Comparison of ENCODE assay signal across 8 cellular contexts in the genomic region with DNA sequence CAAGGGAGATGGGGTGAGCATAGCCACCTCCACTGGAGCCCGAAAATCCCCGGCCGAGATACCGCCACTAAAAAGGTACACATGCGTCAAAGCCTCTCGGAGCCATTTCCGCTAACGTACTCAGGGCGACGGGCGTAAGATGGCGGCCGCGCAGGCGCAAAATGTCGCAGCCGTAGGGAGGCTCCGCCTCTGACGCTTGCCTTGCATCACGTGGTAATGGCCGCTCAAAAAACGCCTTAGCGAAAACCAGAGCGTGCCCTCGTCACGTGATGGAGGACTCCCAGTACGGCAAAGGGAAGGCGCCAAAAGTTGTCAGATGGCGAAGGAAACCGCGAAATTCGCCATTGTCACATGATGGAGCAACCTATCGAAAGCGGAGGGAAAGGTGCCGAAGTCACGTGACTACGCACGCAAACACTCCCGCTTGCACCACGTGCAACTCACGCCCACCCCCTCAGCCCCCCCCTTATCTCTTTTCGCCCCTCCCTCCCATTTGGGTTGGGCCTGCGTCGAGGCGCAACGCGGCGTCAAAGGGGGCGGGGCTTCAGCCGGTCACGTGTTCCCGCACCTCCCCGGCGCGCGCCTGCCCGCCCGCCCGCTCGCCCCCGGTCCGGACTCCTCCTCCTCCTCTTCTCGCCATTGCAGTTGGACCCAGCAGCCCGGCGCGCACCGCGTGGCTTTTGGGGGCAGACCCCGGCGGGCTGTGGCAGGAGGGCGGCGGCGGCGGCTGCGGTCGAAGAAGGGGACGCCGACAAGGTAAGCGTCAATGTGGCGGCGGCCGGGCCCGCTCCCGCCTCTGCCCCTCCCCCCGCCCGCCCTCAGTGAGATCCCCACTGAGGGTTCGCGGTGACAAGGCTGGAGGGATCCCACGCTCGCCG. TPM values are rescaled to one million over a fixed set of nuclear protein-coding genes. Genes with fewer than 3 reads are reported as not detected.
DNase-seq lines count a peak whose midpoint lies in the region; ATAC-seq and TF ChIP-seq lines count a peak whose summit lies in the region.

A gene (plus strand): TSS at position 615 of the 878 bp plus-strand sequence. CDS start 16,260 bp downstream, outside the sequence.

- peaks cover 44% of the 10 kb centered on the region for H4K20me1 ChIP-seq in BLaER1

- H3K27me3 ChIP-seq in BLaER1: no peaks in the 10 kb centered on the region
- no peaks in the 10 kb centered on the region for H3K27me3 ChIP-seq in layer of hippocampus (ENCODE audit: control insufficient read depth, insufficient read depth, low read length)

- peaks cover 44% of the 10 kb centered on the region for H3K4me1 Mint-ChIP-seq in activated CD4-positive, alpha-beta T cell treated with anti-CD3 and anti-CD28 coated beads, Interleukin-2, amount 10 ng/mL, durations not matched to agents 7 days and 5 days

- peak within 1 kb of the TSS; percentile 95 for H3K4me2 ChIP-seq in BLaER1

- TF ChIP-seq CTCF in coronary artery (IDR thresholded peaks at IDR 0.05): no peak

- peak; percentile 100 for DNase-seq in NCI-H69 (lab: John Stamatoyannopoulos, UW)
- DNase-seq in activated CD4-positive, alpha-beta T cell treated with anti-CD3 and anti-CD28 coated beads, Interleukin-2, amount 10 ng/mL, durations not matched to agents 7 days and 5 days: peak; percentile 100
- DNase-seq in coronary artery (ENCODE audit: low spot score): peak; percentile 100
- peak; percentile 97 to 99 for DNase-seq in stimulated activated CD4-positive, alpha-beta T cell treated with anti-CD3 and anti-CD28 coated beads, Interleukin-1b, Interleukin-23, amount 100 ng/mL, for 4 hours (ENCODE audit: low read depth in 2 of 2)

- no peaks in the 10 kb centered on the region for H3K9me3 ChIP-seq in BLaER1

- CTCF ChIA-PET in activated CD4-positive, alpha-beta T cell treated with anti-CD3 and anti-CD28 coated beads, Interleukin-2, amount 10 ng/mL, durations not matched to agents 7 days and 5 days (lab: Charles Lee): interaction anchor here (1.4 to 1.6 kb wide), 2 partner anchors 9 to 87 kb away, joined by 5 to 10 read pairs; no protein-coding TSS in a partner anchor

- H3K27ac Mint-ChIP-seq in activated CD4-positive, alpha-beta T cell treated with anti-CD3 and anti-CD28 coated beads, Interleukin-2, amount 10 ng/mL, durations not matched to agents 7 days and 5 days: peak within 1 kb of the TSS; percentile 99

- H3K27ac ChIP-seq in BLaER1: peak within 1 kb of the TSS; percentile 100
- H3K27ac ChIP-seq in coronary artery: peak within 1 kb of the TSS; percentile 94 to 96
- peak within 1 kb of the TSS; percentile 97 for H3K27ac ChIP-seq in layer of hippocampus (ENCODE audit: low read depth, low read length)

- peaks cover 31% of the 10 kb centered on the region for H3K36me3 Mint-ChIP-seq in activated CD4-positive, alpha-beta T cell treated with anti-CD3 and anti-CD28 coated beads, Interleukin-2, amount 10 ng/mL, durations not matched to agents 7 days and 5 days (ENCODE audit: low read depth)

- H3K9ac ChIP-seq in BLaER1: peak within 1 kb of the TSS; percentile 100

- ATAC-seq in GM19328 (IDR thresholded peaks at IDR 0.05; ENCODE audit: unreplicated experiment): peak; percentile 66
- ATAC-seq in HG03520 (IDR thresholded peaks at IDR 0.05; ENCODE audit: unreplicated experiment): peak; percentile 64

- POLR2A ChIA-PET in activated CD4-positive, alpha-beta T cell treated with anti-CD3 and anti-CD28 coated beads, Interleukin-2, amount 10 ng/mL, durations not matched to agents 7 days and 5 days (lab: Charles Lee): no interaction called here

- H3K4me3 ChIP-seq in BLaER1 (peak within 1 kb of the TSS; percentile 97), coronary artery (peak within 1 kb of the TSS; percentile 100)

- H3K4me3 Mint-ChIP-seq in activated CD4-positive, alpha-beta T cell treated with anti-CD3 and anti-CD28 coated beads, Interleukin-2, amount 10 ng/mL, durations not matched to agents 7 days and 5 days: peak within 1 kb of the TSS; percentile 86

- peaks cover 50% of the 10 kb centered on the region for H3K4me1 ChIP-seq in BLaER1

- H3K36me3 ChIP-seq in BLaER1: peaks cover 36% of the 10 kb centered on the region

- H3K27me3 Mint-ChIP-seq in activated CD4-positive, alpha-beta T cell treated with anti-CD3 and anti-CD28 coated beads, Interleukin-2, amount 10 ng/mL, durations not matched to agents 7 days and 5 days: no peaks in the 10 kb centered on the region

- no peaks in the 10 kb centered on the region for H3K9me3 Mint-ChIP-seq in activated CD4-positive, alpha-beta T cell treated with anti-CD3 and anti-CD28 coated beads, Interleukin-2, amount 10 ng/mL, durations not matched to agents 7 days and 5 days

RNA-seq across cellular contexts. Expression of the gene that starts here (rescaled TPM):
- total RNA-seq in activated CD4-positive, alpha-beta T cell treated with anti-CD3 and anti-CD28 coated beads, Interleukin-2, amount 10 ng/mL, durations not matched to agents 7 days and 5 days: 100 to 1,000 TPM; 385 to 389 TPM

Comparison
In these comparisons a context has a peak if more than half of its experiments do, and no peak if none do; other contexts are left out.
1. Peak in every context shown above with its lines: DNase-seq, ATAC-seq, H3K4me3 ChIP-seq and H3K27ac ChIP-seq.